13 cellular contexts compared by ENCODE assay signal in genomic region chr22:37775785-37776638, GRCh38. TPM values are rescaled to one million over a fixed set of nuclear protein-coding genes. Genes with fewer than 3 reads are reported as not detected.
DNase-seq lines count a peak whose midpoint lies in the region; ATAC-seq and TF ChIP-seq lines count a peak whose summit lies in the region.
"Had no signal": no experiment of that assay in that cellular context is flagged by ENCODE, and none has a peak within 500 bp of the region (broad histone marks: within the 10 kb centered on the region; RNA-seq: fewer than 3 reads in every experiment).

No MANE protein-coding gene starts in this region.

- peak overlapping the region; percentile 32 for H3K27ac Mint-ChIP-seq in activated naive CD8-positive, alpha-beta T cell treated with anti-CD3 and anti-CD28 coated beads for 36 hours
- H3K27ac Mint-ChIP-seq in activated naive CD8-positive, alpha-beta T cell treated with anti-CD3 and anti-CD28 coated beads, Interleukin-2, amount 50 U/mL, for 24 hours: no peak overlapping the region
- H3K27ac Mint-ChIP-seq in activated T-helper 17 cell treated with anti-CD3 and anti-CD28 coated beads, Interleukin-2, amount 50 U/mL, for 72 hours: peak overlapping the region; percentile 21

- DNase-seq in activated naive CD8-positive, alpha-beta T cell treated with anti-CD3 and anti-CD28 coated beads for 36 hours: no peak
- DNase-seq in activated naive CD8-positive, alpha-beta T cell treated with anti-CD3 and anti-CD28 coated beads, Interleukin-2, amount 50 U/mL, for 24 hours: no peak
- peak; percentile 59 for DNase-seq in hepatic stellate cell (ENCODE audit: low spot score)
- no peak for DNase-seq in lower lobe of right lung
- DNase-seq in NCI-H1694 (lab: John Stamatoyannopoulos, UW): no peak
- no peak for DNase-seq in activated gamma-delta T cell treated with Interleukin-2 at 50 U/mL for 16 hours
- DNase-seq: kidney glomerular epithelial cell had no signal

- no peak overlapping the region for H3K4me3 Mint-ChIP-seq in activated naive CD8-positive, alpha-beta T cell treated with anti-CD3 and anti-CD28 coated beads for 36 hours
- no peak overlapping the region for H3K4me3 Mint-ChIP-seq in activated naive CD8-positive, alpha-beta T cell treated with anti-CD3 and anti-CD28 coated beads, Interleukin-2, amount 50 U/mL, for 24 hours
- no peak overlapping the region for H3K4me3 Mint-ChIP-seq in activated T-helper 17 cell treated with anti-CD3 and anti-CD28 coated beads, Interleukin-2, amount 50 U/mL, for 72 hours

- intact Hi-C loops in lower lobe of right lung (cut with DNase I): no loop called here

- no peaks in the 10 kb centered on the region for H3K27me3 ChIP-seq in lower lobe of right lung (ENCODE audit: low read depth)

- no peaks in the 10 kb centered on the region for H3K4me1 Mint-ChIP-seq in activated naive CD8-positive, alpha-beta T cell treated with anti-CD3 and anti-CD28 coated beads for 36 hours
- no peaks in the 10 kb centered on the region for H3K4me1 Mint-ChIP-seq in activated naive CD8-positive, alpha-beta T cell treated with anti-CD3 and anti-CD28 coated beads, Interleukin-2, amount 50 U/mL, for 24 hours
- peaks cover 5% of the 10 kb centered on the region for H3K4me1 Mint-ChIP-seq in activated T-helper 17 cell treated with anti-CD3 and anti-CD28 coated beads, Interleukin-2, amount 50 U/mL, for 72 hours

- no peaks in the 10 kb centered on the region for H3K9me3 ChIP-seq in lower lobe of right lung

- H3K4me1 ChIP-seq in urinary bladder (ENCODE audit: insufficient read depth): no peaks in the 10 kb centered on the region
- H3K4me1 ChIP-seq in lower lobe of right lung: peaks cover 10% of the 10 kb centered on the region

- no peak for TF ChIP-seq CTCF in lower lobe of right lung (IDR thresholded peaks at IDR 0.05)

- no peaks in the 10 kb centered on the region for H3K27me3 Mint-ChIP-seq in activated naive CD8-positive, alpha-beta T cell treated with anti-CD3 and anti-CD28 coated beads for 36 hours
- H3K27me3 Mint-ChIP-seq in activated naive CD8-positive, alpha-beta T cell treated with anti-CD3 and anti-CD28 coated beads, Interleukin-2, amount 50 U/mL, for 24 hours: no peaks in the 10 kb centered on the region
- no peaks in the 10 kb centered on the region for H3K27me3 Mint-ChIP-seq in activated T-helper 17 cell treated with anti-CD3 and anti-CD28 coated beads, Interleukin-2, amount 50 U/mL, for 72 hours

- H3K36me3 Mint-ChIP-seq in activated naive CD8-positive, alpha-beta T cell treated with anti-CD3 and anti-CD28 coated beads for 36 hours: peaks cover 2% of the 10 kb centered on the region
- H3K36me3 Mint-ChIP-seq in activated naive CD8-positive, alpha-beta T cell treated with anti-CD3 and anti-CD28 coated beads, Interleukin-2, amount 50 U/mL, for 24 hours (ENCODE audit: low read depth): no peaks in the 10 kb centered on the region
- H3K36me3 Mint-ChIP-seq in activated T-helper 17 cell treated with anti-CD3 and anti-CD28 coated beads, Interleukin-2, amount 50 U/mL, for 72 hours (ENCODE audit: low read depth): peaks cover 11% of the 10 kb centered on the region

- H3K27ac ChIP-seq in urinary bladder (ENCODE audit: low read depth): peak overlapping the region; percentile 46
- H3K27ac ChIP-seq in lower lobe of right lung: no peak overlapping the region
- H3K27ac ChIP-seq: KMS-11 had no signal

- ATAC-seq in activated naive CD8-positive, alpha-beta T cell treated with anti-CD3 and anti-CD28 coated beads, Interleukin-2, amount 50 U/mL, for 24 hours: no peak
- ATAC-seq in activated T-helper 17 cell treated with anti-CD3 and anti-CD28 coated beads, Interleukin-2, amount 50 U/mL, for 72 hours (replicated peaks): peak; percentile 52
- no peak for ATAC-seq in lower lobe of right lung

- H3K36me3 ChIP-seq in urinary bladder (ENCODE audit: insufficient read depth) (no peaks in the 10 kb centered on the region), lower lobe of right lung (peaks cover 40% of the 10 kb centered on the region)

- 70% methylated on average over 17 of the region's 17 CpGs for WGBS in urinary bladder

- H3K4me3 ChIP-seq in urinary bladder (ENCODE audit: low read depth, low read length) (no peak overlapping the region), lower lobe of right lung (no peak overlapping the region)

- no peaks in the 10 kb centered on the region for H3K9me3 Mint-ChIP-seq in activated naive CD8-positive, alpha-beta T cell treated with anti-CD3 and anti-CD28 coated beads for 36 hours
- no peaks in the 10 kb centered on the region for H3K9me3 Mint-ChIP-seq in activated naive CD8-positive, alpha-beta T cell treated with anti-CD3 and anti-CD28 coated beads, Interleukin-2, amount 50 U/mL, for 24 hours
- no peaks in the 10 kb centered on the region for H3K9me3 Mint-ChIP-seq in activated T-helper 17 cell treated with anti-CD3 and anti-CD28 coated beads, Interleukin-2, amount 50 U/mL, for 72 hours

RNA-seq across cellular contexts. Expression of gene GCAT, which starts 31.7 kb away (rescaled TPM):
- 10 to 100 TPM; 11.6 to 12.9 TPM for total RNA-seq in activated naive CD8-positive, alpha-beta T cell treated with anti-CD3 and anti-CD28 coated beads for 36 hours
- total RNA-seq in activated T-helper 17 cell treated with anti-CD3 and anti-CD28 coated beads, Interleukin-2, amount 50 U/mL, for 72 hours: 1 to 10 TPM; 4.2 to 5.1 TPM
- 9.3 TPM for total RNA-seq in urinary bladder
- polyA plus RNA-seq in urinary bladder: 17.0 TPM
- total RNA-seq in lower lobe of right lung: 7.1 TPM

RNA-seq across cellular contexts. Expression of gene GALR3, which starts 47.2 kb away (rescaled TPM):
- total RNA-seq in activated naive CD8-positive, alpha-beta T cell treated with anti-CD3 and anti-CD28 coated beads for 36 hours: not detected
- total RNA-seq in activated T-helper 17 cell treated with anti-CD3 and anti-CD28 coated beads, Interleukin-2, amount 50 U/mL, for 72 hours: not detected
- total RNA-seq in urinary bladder (not detected), lower lobe of right lung (not detected)
- polyA plus RNA-seq in urinary bladder: not detected
- total RNA-seq: A673, endothelial cell of umbilical vein had no signal
- polyA plus RNA-seq: endothelial cell of umbilical vein, thymus had no signal
